In the genomic region with DNA sequence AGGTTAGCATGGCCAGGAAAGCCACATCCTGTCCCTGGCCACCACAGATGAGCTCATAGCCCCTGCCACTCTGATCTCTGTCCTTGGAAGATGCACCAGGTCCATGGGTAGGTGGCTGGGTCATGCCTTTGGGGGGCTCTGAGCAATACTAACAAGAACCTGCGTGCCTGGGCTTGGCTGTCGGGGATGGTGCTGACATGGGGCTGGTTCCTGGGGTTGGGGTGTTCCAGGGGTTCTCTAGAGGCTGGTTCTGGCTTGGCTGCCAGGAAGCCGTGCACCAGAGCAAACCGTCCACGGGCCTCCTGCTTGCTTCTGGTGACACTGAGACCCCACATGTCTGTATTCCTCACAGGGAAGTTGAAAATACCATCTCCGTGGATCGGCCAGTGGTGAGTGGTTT, we compare ENCODE assay signal across 26 cellular contexts. TPM values are rescaled to one million over a fixed set of nuclear protein-coding genes. Genes with fewer than 3 reads are reported as not detected.
DNase-seq lines count a peak whose midpoint lies in the region; ATAC-seq lines count a peak whose summit lies in the region.
"Had no signal": no experiment of that assay in that cellular context is flagged by ENCODE, and none has a peak within 500 bp of the region (broad histone marks: within the 10 kb centered on the region; RNA-seq: fewer than 3 reads in every experiment).

No MANE protein-coding gene starts in this region.

- H3K9me3 Mint-ChIP-seq in activated CD8-positive, alpha-beta memory T cell treated with anti-CD3 and anti-CD28 coated beads, Interleukin-2, amount 10 ng/mL, durations not matched to agents 7 days and 5 days (ENCODE audit: low read depth): no peaks in the 10 kb centered on the region
- H3K9me3 Mint-ChIP-seq in memory B cell: no peaks in the 10 kb centered on the region

- no peaks in the 10 kb centered on the region for H3K36me3 ChIP-seq in Karpas-422 (ENCODE audit: insufficient read depth, low read length)

- H3K9ac ChIP-seq in Karpas-422 (ENCODE audit: low read length): no peak overlapping the region

- no peaks in the 10 kb centered on the region for H4K20me1 ChIP-seq in Karpas-422 (ENCODE audit: insufficient read depth, low read depth, low read length)

- H3K4me3 ChIP-seq in Karpas-422 (ENCODE audit: low read length): no peak overlapping the region
- H3K4me3 ChIP-seq: GM12878, PC-9 had no signal

- no peaks in the 10 kb centered on the region for H3K27me3 ChIP-seq in Karpas-422 (ENCODE audit: low read length)

- H3K4me3 Mint-ChIP-seq in activated CD8-positive, alpha-beta memory T cell treated with anti-CD3 and anti-CD28 coated beads, Interleukin-2, amount 10 ng/mL, durations not matched to agents 7 days and 5 days: no peak overlapping the region
- H3K4me3 Mint-ChIP-seq in memory B cell: no peak overlapping the region

- CTCF ChIA-PET in activated CD8-positive, alpha-beta memory T cell treated with anti-CD3 and anti-CD28 coated beads, Interleukin-2, amount 10 ng/mL, durations not matched to agents 7 days and 5 days (lab: Charles Lee): no interaction called here

- H3K79me2 ChIP-seq in Karpas-422 (ENCODE audit: low read length): no peaks in the 10 kb centered on the region

- ATAC-seq in activated CD8-positive, alpha-beta memory T cell treated with anti-CD3 and anti-CD28 coated beads, Interleukin-2, amount 10 ng/mL, durations not matched to agents 7 days and 5 days: no peak
- ATAC-seq in memory B cell (ENCODE audit: low read depth): no peak
- no peak for ATAC-seq in GM19328 (IDR thresholded peaks at IDR 0.05; ENCODE audit: unreplicated experiment)
- no peak for ATAC-seq in GM21723 (IDR thresholded peaks at IDR 0.05; ENCODE audit: unreplicated experiment)
- ATAC-seq: GM12878, HCT116 had no signal

- H3K27ac Mint-ChIP-seq in activated CD8-positive, alpha-beta memory T cell treated with anti-CD3 and anti-CD28 coated beads, Interleukin-2, amount 10 ng/mL, durations not matched to agents 7 days and 5 days: no peak overlapping the region
- peak overlapping the region; percentile 13 for H3K27ac Mint-ChIP-seq in memory B cell

- H3K36me3 Mint-ChIP-seq in activated CD8-positive, alpha-beta memory T cell treated with anti-CD3 and anti-CD28 coated beads, Interleukin-2, amount 10 ng/mL, durations not matched to agents 7 days and 5 days: peaks cover 2% of the 10 kb centered on the region
- peaks cover 36% of the 10 kb centered on the region for H3K36me3 Mint-ChIP-seq in memory B cell

- H3K4me2 ChIP-seq in Karpas-422 (ENCODE audit: low read depth, low read length, poor library complexity, severe bottlenecking): no peak overlapping the region
- H3K4me2 ChIP-seq: PC-9 had no signal

- H2AFZ ChIP-seq in Karpas-422 (ENCODE audit: low read length): no peak overlapping the region
- H2AFZ ChIP-seq: PC-9 had no signal

- H3K4me1 Mint-ChIP-seq in activated CD8-positive, alpha-beta memory T cell treated with anti-CD3 and anti-CD28 coated beads, Interleukin-2, amount 10 ng/mL, durations not matched to agents 7 days and 5 days: peaks cover 29% of the 10 kb centered on the region
- H3K4me1 Mint-ChIP-seq in memory B cell: peaks cover 7% of the 10 kb centered on the region

- H3K9me3 ChIP-seq in Karpas-422 (ENCODE audit: low read length): no peaks in the 10 kb centered on the region

- no peaks in the 10 kb centered on the region for H3K27me3 Mint-ChIP-seq in activated CD8-positive, alpha-beta memory T cell treated with anti-CD3 and anti-CD28 coated beads, Interleukin-2, amount 10 ng/mL, durations not matched to agents 7 days and 5 days
- no peaks in the 10 kb centered on the region for H3K27me3 Mint-ChIP-seq in memory B cell
- H3K27me3 Mint-ChIP-seq: CD4-positive, alpha-beta memory T cell had no signal

- H3K27ac ChIP-seq in angular gyrus (ENCODE audit: low read depth, low read length) (peak overlapping the region; percentile 99), substantia nigra (ENCODE audit: low read depth, low read length, poor library complexity, severe bottlenecking) (peak overlapping the region; percentile 99), Karpas-422 (ENCODE audit: low read length) (no peak overlapping the region)
- H3K27ac ChIP-seq: HL-60, PC-9 had no signal

- no peaks in the 10 kb centered on the region for H3K9me2 ChIP-seq in Karpas-422 (replicated peaks; ENCODE audit: insufficient read depth, low read length)

- peak; percentile 35 for DNase-seq in activated CD8-positive, alpha-beta memory T cell treated with anti-CD3 and anti-CD28 coated beads, Interleukin-2, amount 10 ng/mL, durations not matched to agents 7 days and 5 days
- no peak for DNase-seq in activated CD8-positive, alpha-beta memory T cell treated with anti-CD3 and anti-CD28 coated beads, Interleukin-2, amount 50 U/mL, for 4 hours
- DNase-seq in memory B cell (ENCODE audit: low spot score in 2 of 2) (no peak), substantia nigra (lab: John Stamatoyannopoulos, UW) (no peak), Karpas-422 (no peak)
- DNase-seq: CD4-positive, alpha-beta memory T cell; COR-L47; DMS53; NCI-H1092 treated with DMSO at 0.1 percent for 48 hours; NCI-H1436; NCI-H187; NCI-H2081 treated with DMSO at 0.1 percent for 48 hours; NCI-H2171 treated with DMSO at 0.1 percent for 48 hours; NCI-H345; NCI-H510A treated with DMSO at 0.1 percent for 48 hours; NCI-H748 treated with DMSO at 0.1 percent for 48 hours; PC-9; SHP77 had no signal

- H3K4me1 ChIP-seq in Karpas-422 (ENCODE audit: low read length): no peaks in the 10 kb centered on the region

RNA-seq across cellular contexts. Expression of gene CAPN3, which starts 44.1 kb away (rescaled TPM):
- total RNA-seq in activated CD8-positive, alpha-beta memory T cell treated with anti-CD3 and anti-CD28 coated beads, Interleukin-2, amount 10 ng/mL, durations not matched to agents 7 days and 5 days: 1 to 10 TPM; 3.6 to 4.6 TPM
- 3.2 and 8.8 TPM in 2 replicates for total RNA-seq in Karpas-422 (2014; rRNA removed; shearing (Covaris generic); ENCODE audit: low replicate concordance)
- total RNA-seq: A172, RPMI7951 had no signal
